ENCODE assay signal across 21 cellular contexts in the genomic region with DNA sequence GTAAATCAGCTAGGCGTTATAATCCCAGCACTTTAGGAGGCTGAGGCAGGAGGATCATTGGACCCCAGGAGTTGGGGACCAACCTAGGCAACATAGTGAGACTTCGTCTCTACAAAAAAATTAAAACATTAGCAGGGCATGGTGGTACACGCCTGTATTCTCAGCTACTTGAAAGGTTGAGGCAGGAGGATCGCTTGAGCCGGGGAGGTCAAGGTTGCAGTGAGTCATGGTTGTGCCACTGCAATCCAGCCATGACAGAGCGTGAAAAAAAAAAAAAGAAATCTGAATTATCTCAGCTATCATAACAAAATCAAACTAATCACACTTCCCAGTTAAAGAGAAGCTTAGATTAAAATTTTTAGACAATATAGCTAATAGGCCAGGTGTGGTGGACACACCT.
"Had no signal": no experiment of that assay in that cellular context is flagged by ENCODE, and none has a peak within 500 bp of the region (broad histone marks: within the 10 kb centered on the region; RNA-seq: fewer than 3 reads in every experiment).

No MANE protein-coding gene starts in this region.

- H3K27me3 Mint-ChIP-seq: memory B cell; natural killer cell treated with Interleukin-12 subunit alpha and Interleukin-12 subunit beta and Interleukin-15 and Interleukin-18, amount 100 ng/mL, for 72 hours had no signal

- H3K9me3 Mint-ChIP-seq: memory B cell; natural killer cell treated with Interleukin-12 subunit alpha and Interleukin-12 subunit beta and Interleukin-15 and Interleukin-18, amount 100 ng/mL, for 72 hours had no signal

- H3K4me3 Mint-ChIP-seq: memory B cell; natural killer cell treated with Interleukin-12 subunit alpha and Interleukin-12 subunit beta and Interleukin-15 and Interleukin-18, amount 100 ng/mL, for 72 hours had no signal

- H3K79me2 ChIP-seq: parathyroid adenoma had no signal

- H3K36me3 ChIP-seq: prostate gland had no signal

- ATAC-seq: gastroesophageal sphincter; lower lobe of right lung; natural killer cell treated with Interleukin-12 subunit alpha and Interleukin-12 subunit beta and Interleukin-15 and Interleukin-18, amount 100 ng/mL, for 72 hours; sciatic nerve had no signal

- H3K27ac Mint-ChIP-seq: natural killer cell treated with Interleukin-12 subunit alpha and Interleukin-12 subunit beta and Interleukin-15 and Interleukin-18, amount 100 ng/mL, for 72 hours had no signal

- H2AFZ ChIP-seq: parathyroid adenoma had no signal

- H3K9ac ChIP-seq: parathyroid adenoma had no signal

- H3K27ac ChIP-seq: esophagus squamous epithelium, gastroesophageal sphincter, left ventricle myocardium inferior, lower lobe of right lung, parathyroid adenoma, prostate gland, stomach, thoracic aorta, transverse colon had no signal

- H3K27me3 ChIP-seq: esophagus squamous epithelium, gastroesophageal sphincter, stomach, transverse colon had no signal

- H3K4me1 Mint-ChIP-seq: memory B cell had no signal

- H3K4me1 ChIP-seq: gastroesophageal sphincter, left ventricle myocardium inferior, lower lobe of right lung, parathyroid adenoma, prostate gland, stomach, transverse colon had no signal

- H3K4me3 ChIP-seq: esophagus squamous epithelium, gastroesophageal sphincter, left ventricle myocardium inferior, lower lobe of right lung, prostate gland, stomach, thoracic aorta, transverse colon had no signal

- H3K9me3 ChIP-seq: esophagus squamous epithelium, gastroesophageal sphincter, left ventricle myocardium inferior, lower lobe of right lung, prostate gland, stomach, thoracic aorta, transverse colon had no signal

- DNase-seq: cortex of kidney; effector memory CD4-positive, alpha-beta T cell; esophagus squamous epithelium; foreskin fibroblast; glutamatergic neuron; islet precursor cell; left ventricle myocardium inferior; lower lobe of right lung; midbrain; retina; stimulated activated naive CD4-positive, alpha-beta T cell; stomach; substantia nigra; transverse colon had no signal
